In genomic region chr1:223210786-223211115, GRCh38 we compare ENCODE assay signal across 27 cellular contexts.
"Had no signal": no experiment of that assay in that cellular context is flagged by ENCODE, and none has a peak within 500 bp of the region (broad histone marks: within the 10 kb centered on the region; RNA-seq: fewer than 3 reads in every experiment).

No MANE protein-coding gene starts in this region.

- H3K27me3 ChIP-seq: body of pancreas, breast epithelium, SJSA1 had no signal

- H3K4me1 ChIP-seq: body of pancreas, breast epithelium had no signal

- H3K27ac ChIP-seq: body of pancreas, breast epithelium had no signal

- H3K27ac Mint-ChIP-seq: activated CD4-positive, alpha-beta T cell treated with anti-CD3 and anti-CD28 coated beads, Interleukin-2, amount 10 ng/mL, durations not matched to agents 24 days and 14 days; activated CD8-positive, alpha-beta T cell treated with anti-CD3 and anti-CD28 coated beads for 36 hours; activated naive CD4-positive, alpha-beta T cell treated with anti-CD3 and anti-CD28 coated beads, Interleukin-2, amount 50 U/mL, for 24 hours; activated naive CD8-positive, alpha-beta T cell treated with anti-CD3 and anti-CD28 coated beads, Interleukin-2, amount 10 ng/mL, durations not matched to agents 7 days and 5 days; activated T-cell treated with anti-CD3 and anti-CD28 coated beads, Interleukin-2, amount 50 U/mL, for 72 hours; activated T-helper 17 cell treated with anti-CD3 and anti-CD28 coated beads, Interleukin-2, amount 50 U/mL, for 72 hours; T-helper 1 cell treated with Interleukin-12 subunit alpha and Interleukin-12 subunit beta and Interleukin-4 antibody, amounts not matched to agents 30 μg/mL and 1 μg/mL, for 36 hours; T-helper 2 cell treated with Interferon-gamma antibody and Interleukin-4, amounts not matched to agents 5 μg/mL and 100 μg/mL, for 36 hours had no signal

- H3K36me3 ChIP-seq: breast epithelium, SJSA1 had no signal

- DNase-seq: activated CD4-positive, alpha-beta T cell treated with anti-CD3 and anti-CD28 coated beads, Interleukin-2, amount 10 ng/mL, durations not matched to agents 24 days and 14 days; activated CD4-positive, alpha-beta T cell treated with anti-CD3 and anti-CD28 coated beads, Interleukin-2, amount 50 U/mL, for 4 hours; activated CD8-positive, alpha-beta T cell treated with anti-CD3 and anti-CD28 coated beads for 36 hours; activated effector memory CD4-positive, alpha-beta T cell treated with anti-CD3 and anti-CD28 coated beads, Interleukin-2, amount 50 U/mL, for 16 hours; activated naive CD4-positive, alpha-beta T cell; activated naive CD8-positive, alpha-beta T cell treated with anti-CD3 and anti-CD28 coated beads, Interleukin-2, amount 10 ng/mL, durations not matched to agents 7 days and 5 days; activated T-cell treated with anti-CD3 and anti-CD28 coated beads, Interleukin-2, amount 50 U/mL, for 1 hour; activated T-cell treated with anti-CD3 and anti-CD28 coated beads, Interleukin-2, amount 50 U/mL, for 72 hours; body of pancreas; NCI-H1105; NCI-H1417 treated with DMSO at 0.1 percent for 48 hours; NCI-H2029; NCI-H2171; NCI-H510A; NCI-H526; NCI-H748 treated with DMSO at 0.1 percent for 48 hours; NK-92 treated with Interleukin-12 subunit alpha and Interleukin-12 subunit beta, amount 100 ng/mL, for 24 hours; SHP77; SK-N-SH had no signal

- H3K9ac ChIP-seq: SK-N-SH had no signal

- H3K4me1 Mint-ChIP-seq: activated CD4-positive, alpha-beta T cell treated with anti-CD3 and anti-CD28 coated beads, Interleukin-2, amount 10 ng/mL, durations not matched to agents 24 days and 14 days; activated naive CD8-positive, alpha-beta T cell treated with anti-CD3 and anti-CD28 coated beads, Interleukin-2, amount 10 ng/mL, durations not matched to agents 7 days and 5 days; activated T-helper 17 cell treated with anti-CD3 and anti-CD28 coated beads, Interleukin-2, amount 50 U/mL, for 72 hours had no signal

- ATAC-seq: activated CD8-positive, alpha-beta T cell treated with anti-CD3 and anti-CD28 coated beads for 36 hours; activated T-cell treated with anti-CD3 and anti-CD28 coated beads, Interleukin-2, amount 50 U/mL, for 72 hours; activated T-helper 17 cell treated with anti-CD3 and anti-CD28 coated beads, Interleukin-2, amount 50 U/mL, for 72 hours; body of pancreas had no signal

- FAIRE-seq: astrocyte, TTC549 had no signal

- H3K36me3 Mint-ChIP-seq: activated naive CD4-positive, alpha-beta T cell treated with anti-CD3 and anti-CD28 coated beads, Interleukin-2, amount 50 U/mL, for 24 hours; activated naive CD8-positive, alpha-beta T cell treated with anti-CD3 and anti-CD28 coated beads, Interleukin-2, amount 10 ng/mL, durations not matched to agents 7 days and 5 days had no signal

- H3K4me3 ChIP-seq: body of pancreas, breast epithelium, SJSA1 had no signal

- H3K4me3 Mint-ChIP-seq: activated CD4-positive, alpha-beta T cell treated with anti-CD3 and anti-CD28 coated beads, Interleukin-2, amount 10 ng/mL, durations not matched to agents 24 days and 14 days; activated CD8-positive, alpha-beta T cell treated with anti-CD3 and anti-CD28 coated beads for 36 hours; activated naive CD4-positive, alpha-beta T cell treated with anti-CD3 and anti-CD28 coated beads, Interleukin-2, amount 50 U/mL, for 24 hours; activated naive CD8-positive, alpha-beta T cell treated with anti-CD3 and anti-CD28 coated beads, Interleukin-2, amount 10 ng/mL, durations not matched to agents 7 days and 5 days; activated T-cell treated with anti-CD3 and anti-CD28 coated beads, Interleukin-2, amount 50 U/mL, for 72 hours; activated T-helper 17 cell treated with anti-CD3 and anti-CD28 coated beads, Interleukin-2, amount 50 U/mL, for 72 hours; T-helper 1 cell treated with Interleukin-12 subunit alpha and Interleukin-12 subunit beta and Interleukin-4 antibody, amounts not matched to agents 30 μg/mL and 1 μg/mL, for 36 hours; T-helper 2 cell treated with Interferon-gamma antibody and Interleukin-4, amounts not matched to agents 5 μg/mL and 100 μg/mL, for 36 hours had no signal

- H3K4me2 ChIP-seq: SK-N-SH had no signal

- H3K27me3 Mint-ChIP-seq: activated CD8-positive, alpha-beta T cell treated with anti-CD3 and anti-CD28 coated beads for 36 hours; activated naive CD4-positive, alpha-beta T cell treated with anti-CD3 and anti-CD28 coated beads, Interleukin-2, amount 50 U/mL, for 24 hours; activated T-helper 17 cell treated with anti-CD3 and anti-CD28 coated beads, Interleukin-2, amount 50 U/mL, for 72 hours had no signal

- H3K9me3 ChIP-seq: body of pancreas, breast epithelium, SJSA1, SK-N-SH had no signal

- H3K9me3 Mint-ChIP-seq: activated CD4-positive, alpha-beta T cell treated with anti-CD3 and anti-CD28 coated beads, Interleukin-2, amount 10 ng/mL, durations not matched to agents 24 days and 14 days; activated CD8-positive, alpha-beta T cell treated with anti-CD3 and anti-CD28 coated beads for 36 hours; activated naive CD4-positive, alpha-beta T cell treated with anti-CD3 and anti-CD28 coated beads, Interleukin-2, amount 50 U/mL, for 24 hours; activated naive CD8-positive, alpha-beta T cell treated with anti-CD3 and anti-CD28 coated beads, Interleukin-2, amount 10 ng/mL, durations not matched to agents 7 days and 5 days; activated T-cell treated with anti-CD3 and anti-CD28 coated beads, Interleukin-2, amount 50 U/mL, for 72 hours; activated T-helper 17 cell treated with anti-CD3 and anti-CD28 coated beads, Interleukin-2, amount 50 U/mL, for 72 hours; T-helper 1 cell treated with Interleukin-12 subunit alpha and Interleukin-12 subunit beta and Interleukin-4 antibody, amounts not matched to agents 30 μg/mL and 1 μg/mL, for 36 hours; T-helper 2 cell treated with Interferon-gamma antibody and Interleukin-4, amounts not matched to agents 5 μg/mL and 100 μg/mL, for 36 hours had no signal
